18 cellular contexts compared by ENCODE assay signal in the genomic region with DNA sequence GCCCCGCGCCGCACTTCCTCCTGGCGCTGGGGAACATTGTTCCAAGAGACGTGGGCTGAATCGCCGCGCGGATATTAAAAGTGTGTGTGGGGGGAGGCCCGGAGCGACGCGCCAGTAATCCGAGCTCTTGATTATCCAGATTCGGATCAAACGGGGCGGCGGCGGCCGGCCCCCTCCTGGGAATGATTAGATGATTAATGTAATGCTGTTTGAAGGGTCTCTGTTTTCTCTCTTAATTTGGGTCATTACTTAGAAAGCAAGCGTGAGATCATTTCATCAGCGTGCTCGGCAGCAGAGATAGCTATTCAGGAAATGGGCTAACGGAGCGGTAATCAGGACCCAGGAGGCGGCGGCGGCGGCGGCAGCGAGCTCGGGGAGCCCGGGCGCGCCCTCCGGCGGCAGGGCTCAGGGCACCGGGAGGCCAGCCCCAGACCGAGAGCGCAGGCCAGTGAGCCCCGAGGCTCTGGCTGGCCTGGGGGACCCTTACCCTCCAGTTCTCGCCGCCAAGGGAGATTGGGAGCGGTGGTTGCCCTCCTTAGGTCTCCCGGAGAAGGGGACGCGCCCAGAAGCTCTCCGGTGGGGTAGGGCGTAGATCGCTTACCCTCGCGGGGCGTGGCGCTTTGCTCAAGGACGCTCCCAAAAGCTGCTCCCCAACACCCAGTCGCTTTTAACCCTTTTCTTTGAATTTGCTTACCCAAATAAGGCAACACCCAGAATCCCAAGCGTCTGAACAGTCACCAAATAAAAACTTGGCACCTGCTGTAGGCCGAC. TPM values are rescaled to one million over a fixed set of nuclear protein-coding genes. Genes with fewer than 3 reads are reported as not detected.
DNase-seq lines count a peak whose midpoint lies in the region; ATAC-seq and TF ChIP-seq lines count a peak whose summit lies in the region.
"Had no signal": no experiment of that assay in that cellular context is flagged by ENCODE, and none has a peak within 500 bp of the region (broad histone marks: within the 10 kb centered on the region; RNA-seq: fewer than 3 reads in every experiment).

No MANE protein-coding gene starts in this region.

- peaks cover 96% of the 10 kb centered on the region for H3K27me3 Mint-ChIP-seq in stimulated activated naive CD8-positive, alpha-beta T cell treated with anti-CD3 and anti-CD28 coated beads, Interleukin-15, amount 100 ng/mL, for 72 hours
- H3K27me3 Mint-ChIP-seq in mesothelial cell of epicardium (ENCODE audit: low read depth), result peaks cover 99% of the 10 kb centered on the region

- H3K9me3 Mint-ChIP-seq in stimulated activated naive CD8-positive, alpha-beta T cell treated with anti-CD3 and anti-CD28 coated beads, Interleukin-15, amount 100 ng/mL, for 72 hours, result peaks cover 0 to 4% of the 10 kb centered on the region in 2 donors
- no peaks in the 10 kb centered on the region for H3K9me3 Mint-ChIP-seq in mesothelial cell of epicardium

- WGBS in ectodermal cell, 2 experiments, result 1% methylated on average over 58 of the region's 58 CpGs
- 2% methylated on average over 58 of the region's 58 CpGs for WGBS in urinary bladder

- H3K36me3 ChIP-seq in ectodermal cell (ENCODE audit: control insufficient read depth, insufficient read depth, low read length) (no peaks in the 10 kb centered on the region), urinary bladder (ENCODE audit: insufficient read depth) (no peaks in the 10 kb centered on the region), Karpas-422 (ENCODE audit: insufficient read depth, low read length) (no peaks in the 10 kb centered on the region)
- H3K36me3 ChIP-seq: BLaER1, SJCRH30 had no signal

- H3K27me3 ChIP-seq in ectodermal cell (ENCODE audit: control insufficient read depth, insufficient read depth, low read length, poor library complexity, severe bottlenecking) (peaks cover 100% of the 10 kb centered on the region), Karpas-422 (ENCODE audit: low read length) (no peaks in the 10 kb centered on the region)
- H3K27me3 ChIP-seq: SJCRH30 had no signal

- H3K9me2 ChIP-seq in Karpas-422 (replicated peaks; ENCODE audit: insufficient read depth, low read length), result no peaks in the 10 kb centered on the region

- peak overlapping the region; percentile 9 to 35 for H3K4me3 Mint-ChIP-seq in stimulated activated naive CD8-positive, alpha-beta T cell treated with anti-CD3 and anti-CD28 coated beads, Interleukin-15, amount 100 ng/mL, for 72 hours
- peak overlapping the region; percentile 21 for H3K4me3 Mint-ChIP-seq in mesothelial cell of epicardium

- no peak overlapping the region for H3K27ac Mint-ChIP-seq in stimulated activated naive CD8-positive, alpha-beta T cell treated with anti-CD3 and anti-CD28 coated beads, Interleukin-15, amount 100 ng/mL, for 72 hours
- no peak overlapping the region for H3K27ac Mint-ChIP-seq in mesothelial cell of epicardium
- H3K27ac Mint-ChIP-seq: naive B cell had no signal

- ATAC-seq in stimulated activated naive CD8-positive, alpha-beta T cell treated with anti-CD3 and anti-CD28 coated beads, Interleukin-15, amount 100 ng/mL, for 72 hours, result no peak
- ATAC-seq in stimulated activated naive CD8-positive, alpha-beta T cell treated with anti-CD3 and anti-CD28 coated beads, Interleukin-15, Interleukin-2, amounts not matched to agents 100 U/mL and 50 U/mL, for 24 hours, result no peak

- H3K27ac ChIP-seq in ectodermal cell (ENCODE audit: insufficient read depth, low read depth, low read length, poor library complexity, severe bottlenecking) (no peak overlapping the region), urinary bladder (ENCODE audit: low read depth) (no peak overlapping the region), Karpas-422 (ENCODE audit: low read length) (no peak overlapping the region)
- H3K27ac ChIP-seq: BLaER1, SJCRH30 had no signal

- H3K4me3 ChIP-seq in ectodermal cell (ENCODE audit: insufficient read depth, low read depth, low read length) (peak overlapping the region; percentile 22), urinary bladder (ENCODE audit: low read depth, low read length) (peak overlapping the region; percentile 9), Karpas-422 (ENCODE audit: low read length) (no peak overlapping the region)
- H3K4me3 ChIP-seq: BLaER1, SJCRH30 had no signal

- no peaks in the 10 kb centered on the region for H3K36me3 Mint-ChIP-seq in mesothelial cell of epicardium
- H3K36me3 Mint-ChIP-seq: naive B cell had no signal

- H3K9me3 ChIP-seq in ectodermal cell (ENCODE audit: control insufficient read depth, low read length) (no peaks in the 10 kb centered on the region), Karpas-422 (ENCODE audit: low read length) (no peaks in the 10 kb centered on the region; the same call in 1 of the 2 replicates)
- H3K9me3 ChIP-seq: SJCRH30 had no signal

- H3K4me1 Mint-ChIP-seq in stimulated activated naive CD8-positive, alpha-beta T cell treated with anti-CD3 and anti-CD28 coated beads, Interleukin-15, amount 100 ng/mL, for 72 hours, result peaks cover 20% of the 10 kb centered on the region
- peaks cover 20% of the 10 kb centered on the region for H3K4me1 Mint-ChIP-seq in mesothelial cell of epicardium

- no peak for DNase-seq in stimulated activated naive CD8-positive, alpha-beta T cell treated with anti-CD3 and anti-CD28 coated beads, Interleukin-15, amount 100 ng/mL, for 72 hours
- no peak for DNase-seq in stimulated activated naive CD8-positive, alpha-beta T cell treated with anti-CD3 and anti-CD28 coated beads, Interleukin-15, Interleukin-2, amounts not matched to agents 100 U/mL and 50 U/mL, for 24 hours
- no peak for DNase-seq in mesothelial cell of epicardium (ENCODE audit: low spot score in 2 of 2, unreplicated experiment in 2 of 2)
- no peak for DNase-seq in activated gamma-delta T cell (lab: John Stamatoyannopoulos, UW)
- DNase-seq in DMS 273 treated with DMSO at 0.1 percent for 48 hours (lab: John Stamatoyannopoulos, UW), result no peak
- no peak for DNase-seq in Karpas-422
- DNase-seq: activated CD4-positive, alpha-beta T cell treated with anti-CD3 and anti-CD28 coated beads for 1 hour; activated naive CD4-positive, alpha-beta T cell treated with anti-CD3 and anti-CD28 coated beads, Interleukin-2, amount 50 U/mL, for 16 hours; hippocampal formation; Kasumi-1; naive B cell; SJCRH30; stimulated activated CD4-positive, alpha-beta T cell treated with anti-CD3 and anti-CD28 coated beads, Interleukin-2, amount 100 ng/mL, for 48 hours had no signal

- peaks cover 38% of the 10 kb centered on the region for H3K4me1 ChIP-seq in ectodermal cell (ENCODE audit: control insufficient read depth, insufficient read depth, low read length)
- H3K4me1 ChIP-seq in urinary bladder (ENCODE audit: insufficient read depth), result no peaks in the 10 kb centered on the region
- H3K4me1 ChIP-seq in Karpas-422 (ENCODE audit: low read length), result no peaks in the 10 kb centered on the region
- H3K4me1 ChIP-seq: BLaER1, SJCRH30 had no signal

- no peaks in the 10 kb centered on the region for H4K20me1 ChIP-seq in Karpas-422 (ENCODE audit: insufficient read depth, low read depth, low read length)
- H4K20me1 ChIP-seq: BLaER1 had no signal

- H3K4me2 ChIP-seq in Karpas-422 (ENCODE audit: low read depth, low read length, poor library complexity, severe bottlenecking), result no peak overlapping the region
- H3K4me2 ChIP-seq: BLaER1 had no signal

- H3K79me2 ChIP-seq in Karpas-422 (ENCODE audit: low read length), result no peaks in the 10 kb centered on the region

- no peak overlapping the region for H3K9ac ChIP-seq in Karpas-422 (ENCODE audit: low read length)
- H3K9ac ChIP-seq: BLaER1 had no signal

- no peak overlapping the region for H2AFZ ChIP-seq in Karpas-422 (ENCODE audit: low read length)

- TF ChIP-seq CTCF in mesothelial cell of epicardium (IDR thresholded peaks at IDR 0.05; ENCODE audit: unreplicated experiment), result no peak

RNA-seq across cellular contexts. Expression of a gene that starts 4.5 kb away (rescaled TPM):
- polyA plus RNA-seq in ectodermal cell (2013, experiment 1 of 4), result 6.0 TPM
- polyA plus RNA-seq in ectodermal cell (2013, experiment 2 of 4), result 17.7 TPM
- 7.0 TPM for polyA plus RNA-seq in ectodermal cell (2013, experiment 3 of 4)
- 11.3 TPM for polyA plus RNA-seq in ectodermal cell (2013, experiment 4 of 4)
- not detected in 3 replicates for total RNA-seq in mesothelial cell of epicardium
- not detected for total RNA-seq in urinary bladder
- polyA plus RNA-seq in urinary bladder, result not detected
- not detected in 2 replicates for total RNA-seq in Karpas-422 (2014; rRNA removed; shearing (Covaris generic); ENCODE audit: low replicate concordance)
- total RNA-seq: dermis microvascular lymphatic vessel endothelial cell, SJCRH30, subcutaneous adipose tissue had no signal
